1 cellular context compared by ENCODE assay signal in the genomic region with DNA sequence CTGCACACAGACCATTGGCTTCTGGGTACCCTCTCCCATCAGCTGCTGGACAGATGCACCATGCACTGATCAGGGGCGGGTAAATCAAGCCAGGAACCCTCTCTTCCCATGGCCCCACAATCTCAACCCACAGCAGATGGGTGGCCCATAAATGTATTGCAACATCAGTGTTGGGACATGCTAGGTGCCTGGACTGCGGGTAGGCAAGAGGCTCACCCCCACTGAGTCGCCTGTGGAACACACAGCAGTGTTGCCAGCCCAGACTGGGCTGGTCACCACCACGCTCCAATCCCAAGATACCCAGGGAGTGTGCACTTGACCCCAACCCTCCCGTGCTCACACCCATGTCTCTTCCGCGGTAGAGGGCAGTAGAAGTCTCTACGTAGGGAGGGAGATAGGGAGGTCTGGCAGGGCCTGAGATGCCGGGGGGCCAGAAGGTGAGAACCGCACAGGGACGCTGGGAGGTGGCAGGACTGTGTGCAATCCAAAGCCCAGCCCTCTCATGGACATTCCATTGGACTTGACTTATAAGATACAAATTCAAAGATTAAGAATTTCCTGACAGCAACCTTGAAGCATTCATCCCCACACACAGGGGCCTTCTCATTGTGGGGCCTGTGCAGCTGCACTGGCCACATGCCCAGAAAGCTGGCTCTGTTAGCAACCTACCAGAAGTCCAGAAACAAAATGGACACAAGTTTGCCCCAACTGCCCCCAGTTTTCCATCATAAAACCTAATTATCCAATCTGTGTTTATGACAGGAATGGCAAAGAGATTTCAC.
A peak's percentile ranks its signal among the peaks of the same experiment; 100 is the strongest.
TF ChIP-seq lines count a peak whose summit lies in the region.

No MANE protein-coding gene starts in this region.

TF ChIP-seq in SK-N-SH, 30 proteins besides CTCF, POLR2A, EP300 and RAD21 (continued from another document):
- TF ChIP-seq, protein P1, sequence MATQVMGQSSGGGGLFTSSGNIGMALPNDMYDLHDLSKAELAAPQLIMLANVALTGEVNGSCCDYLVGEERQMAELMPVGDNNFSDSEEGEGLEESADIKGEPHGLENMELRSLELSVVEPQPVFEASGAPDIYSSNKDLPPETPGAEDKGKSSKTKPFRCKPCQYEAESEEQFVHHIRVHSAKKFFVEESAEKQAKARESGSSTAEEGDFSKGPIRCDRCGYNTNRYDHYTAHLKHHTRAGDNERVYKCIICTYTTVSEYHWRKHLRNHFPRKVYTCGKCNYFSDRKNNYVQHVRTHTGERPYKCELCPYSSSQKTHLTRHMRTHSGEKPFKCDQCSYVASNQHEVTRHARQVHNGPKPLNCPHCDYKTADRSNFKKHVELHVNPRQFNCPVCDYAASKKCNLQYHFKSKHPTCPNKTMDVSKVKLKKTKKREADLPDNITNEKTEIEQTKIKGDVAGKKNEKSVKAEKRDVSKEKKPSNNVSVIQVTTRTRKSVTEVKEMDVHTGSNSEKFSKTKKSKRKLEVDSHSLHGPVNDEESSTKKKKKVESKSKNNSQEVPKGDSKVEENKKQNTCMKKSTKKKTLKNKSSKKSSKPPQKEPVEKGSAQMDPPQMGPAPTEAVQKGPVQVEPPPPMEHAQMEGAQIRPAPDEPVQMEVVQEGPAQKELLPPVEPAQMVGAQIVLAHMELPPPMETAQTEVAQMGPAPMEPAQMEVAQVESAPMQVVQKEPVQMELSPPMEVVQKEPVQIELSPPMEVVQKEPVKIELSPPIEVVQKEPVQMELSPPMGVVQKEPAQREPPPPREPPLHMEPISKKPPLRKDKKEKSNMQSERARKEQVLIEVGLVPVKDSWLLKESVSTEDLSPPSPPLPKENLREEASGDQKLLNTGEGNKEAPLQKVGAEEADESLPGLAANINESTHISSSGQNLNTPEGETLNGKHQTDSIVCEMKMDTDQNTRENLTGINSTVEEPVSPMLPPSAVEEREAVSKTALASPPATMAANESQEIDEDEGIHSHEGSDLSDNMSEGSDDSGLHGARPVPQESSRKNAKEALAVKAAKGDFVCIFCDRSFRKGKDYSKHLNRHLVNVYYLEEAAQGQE (IDR thresholded peaks at IDR 0.05; ENCODE audit: low read depth, low read length) = no peak
- TF ChIP-seq, protein P2, sequence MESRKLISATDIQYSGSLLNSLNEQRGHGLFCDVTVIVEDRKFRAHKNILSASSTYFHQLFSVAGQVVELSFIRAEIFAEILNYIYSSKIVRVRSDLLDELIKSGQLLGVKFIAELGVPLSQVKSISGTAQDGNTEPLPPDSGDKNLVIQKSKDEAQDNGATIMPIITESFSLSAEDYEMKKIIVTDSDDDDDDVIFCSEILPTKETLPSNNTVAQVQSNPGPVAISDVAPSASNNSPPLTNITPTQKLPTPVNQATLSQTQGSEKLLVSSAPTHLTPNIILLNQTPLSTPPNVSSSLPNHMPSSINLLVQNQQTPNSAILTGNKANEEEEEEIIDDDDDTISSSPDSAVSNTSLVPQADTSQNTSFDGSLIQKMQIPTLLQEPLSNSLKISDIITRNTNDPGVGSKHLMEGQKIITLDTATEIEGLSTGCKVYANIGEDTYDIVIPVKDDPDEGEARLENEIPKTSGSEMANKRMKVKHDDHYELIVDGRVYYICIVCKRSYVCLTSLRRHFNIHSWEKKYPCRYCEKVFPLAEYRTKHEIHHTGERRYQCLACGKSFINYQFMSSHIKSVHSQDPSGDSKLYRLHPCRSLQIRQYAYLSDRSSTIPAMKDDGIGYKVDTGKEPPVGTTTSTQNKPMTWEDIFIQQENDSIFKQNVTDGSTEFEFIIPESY (IDR thresholded peaks at IDR 0.05; ENCODE audit: borderline replicate concordance, low read depth) = no peak
- TF ChIP-seq, protein P3, sequence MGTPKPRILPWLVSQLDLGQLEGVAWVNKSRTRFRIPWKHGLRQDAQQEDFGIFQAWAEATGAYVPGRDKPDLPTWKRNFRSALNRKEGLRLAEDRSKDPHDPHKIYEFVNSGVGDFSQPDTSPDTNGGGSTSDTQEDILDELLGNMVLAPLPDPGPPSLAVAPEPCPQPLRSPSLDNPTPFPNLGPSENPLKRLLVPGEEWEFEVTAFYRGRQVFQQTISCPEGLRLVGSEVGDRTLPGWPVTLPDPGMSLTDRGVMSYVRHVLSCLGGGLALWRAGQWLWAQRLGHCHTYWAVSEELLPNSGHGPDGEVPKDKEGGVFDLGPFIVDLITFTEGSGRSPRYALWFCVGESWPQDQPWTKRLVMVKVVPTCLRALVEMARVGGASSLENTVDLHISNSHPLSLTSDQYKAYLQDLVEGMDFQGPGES (IDR thresholded peaks at IDR 0.05; ENCODE audit: low read depth, low read length) = no peak
- no peak for TF ChIP-seq FOXM1 (IDR thresholded peaks at IDR 0.05; ENCODE audit: low read depth)
- TF ChIP-seq TCF12 (IDR thresholded peaks at IDR 0.05) = peak; percentile 42
- TF ChIP-seq, protein P4, sequence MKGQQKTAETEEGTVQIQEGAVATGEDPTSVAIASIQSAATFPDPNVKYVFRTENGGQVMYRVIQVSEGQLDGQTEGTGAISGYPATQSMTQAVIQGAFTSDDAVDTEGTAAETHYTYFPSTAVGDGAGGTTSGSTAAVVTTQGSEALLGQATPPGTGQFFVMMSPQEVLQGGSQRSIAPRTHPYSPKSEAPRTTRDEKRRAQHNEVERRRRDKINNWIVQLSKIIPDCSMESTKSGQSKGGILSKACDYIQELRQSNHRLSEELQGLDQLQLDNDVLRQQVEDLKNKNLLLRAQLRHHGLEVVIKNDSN (IDR thresholded peaks at IDR 0.05; ENCODE audit: borderline replicate concordance, low read depth) = no peak
- no peak for TF ChIP-seq RXRA (IDR thresholded peaks at IDR 0.05; ENCODE audit: borderline replicate concordance, low read depth)
- TF ChIP-seq RCOR1 (IDR thresholded peaks at IDR 0.05; ENCODE audit: low read length) = no peak
TF ChIP-seq in SK-N-SH: peak in this region for 3.
